ENCODE assay signal across 9 cellular contexts in the genomic region with DNA sequence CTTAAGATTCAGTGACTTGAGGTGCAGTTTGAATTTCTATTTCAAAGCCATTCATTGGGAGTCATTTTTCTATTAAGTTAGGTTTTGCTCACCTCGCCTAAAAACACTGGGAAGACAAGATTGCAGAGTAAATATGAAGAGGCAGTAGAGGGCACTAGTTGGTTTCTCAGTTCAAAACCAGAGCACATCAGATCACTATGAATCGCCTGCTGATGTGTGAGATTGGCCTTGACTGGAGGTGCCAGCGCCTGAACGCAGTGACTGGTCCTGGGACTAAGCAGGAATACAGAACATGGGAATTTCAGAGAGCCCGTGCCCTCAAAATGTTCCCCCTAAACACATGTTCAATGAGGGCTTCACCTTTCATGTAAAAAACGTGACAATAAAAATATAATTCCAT.
DNase-seq lines count a peak whose midpoint lies in the region; ATAC-seq, FAIRE-seq and TF ChIP-seq lines count a peak whose summit lies in the region.
"Had no signal": no experiment of that assay in that cellular context is flagged by ENCODE, and none has a peak within 500 bp of the region (broad histone marks: within the 10 kb centered on the region; RNA-seq: fewer than 3 reads in every experiment).

No MANE protein-coding gene starts in this region.

- intact Hi-C loops in GM12878 (cut with micrococcal nuclease; ENCODE audit: unreplicated experiment), result loop anchor here (1.0 to 5.0 kb wide), 4 partner anchors 32 to 335 kb away; no protein-coding TSS in a partner anchor
- intact Hi-C loops in kidney (cut with DNase I), result no loop called here

- H3K4me2 ChIP-seq in GM12878 (ENCODE audit: control insufficient read depth, insufficient read depth), result no peak overlapping the region

- H3K9ac ChIP-seq in GM12878 (ENCODE audit: control insufficient read depth, insufficient read depth, low read length), result no peak overlapping the region
- H3K9ac ChIP-seq in kidney (ENCODE audit: low read length in 2 of 2), result peak overlapping the region in 1 of 2 donors; percentile 57

- H4K20me1 ChIP-seq in GM12878 (ENCODE audit: control insufficient read depth, insufficient read depth), result no peaks in the 10 kb centered on the region

- ATAC-seq in HG02759 (IDR thresholded peaks at IDR 0.05; ENCODE audit: unreplicated experiment), result peak; percentile 64
- ATAC-seq in GM12878, result peak; percentile 87
- no peak for ATAC-seq in HG03039 (IDR thresholded peaks at IDR 0.05; ENCODE audit: unreplicated experiment)

- no peak for TF ChIP-seq EP300 in GM12878 (IDR thresholded peaks at IDR 0.05; ENCODE audit: borderline replicate concordance in 1 of 2, control insufficient read depth in 1 of 2, low read depth in 2 of 2, low read length in 2 of 2)

- no peaks in the 10 kb centered on the region for H3K79me2 ChIP-seq in GM12878 (ENCODE audit: control insufficient read depth, insufficient read depth, low read length)

- no peak for FAIRE-seq in GM12878 (lab: Jason Lieb, UNC)
- FAIRE-seq in kidney (lab: Jason Lieb, UNC), result peak; percentile 3

- TF ChIP-seq CTCF in GM12878 (IDR thresholded peaks at IDR 0.05 in 2 of 3, conservative IDR thresholded peaks at IDR 0.05 in 1 of 3; ENCODE audit: control insufficient read depth in 2 of 3, extremely low read depth in 1 of 3, insufficient read depth in 1 of 3, low read depth in 3 of 3, low read length in 3 of 3) (peak; percentile 30 to 56 (median 47); a peak in 5 of 6 replicates), kidney (IDR thresholded peaks at IDR 0.05; ENCODE audit: borderline replicate concordance, extremely low read depth, insufficient read depth) (peak; percentile 55)

- no peak overlapping the region for H2AFZ ChIP-seq in GM12878 (ENCODE audit: control insufficient read depth, low read depth, low read length)

- H3K27ac ChIP-seq in GM12878 (ENCODE audit: control insufficient read depth, insufficient read depth) (no peak overlapping the region), kidney (ENCODE audit: low read depth in 2 of 2, low read length in 2 of 2) (peak overlapping the region; percentile 69 to 86), temporal lobe (ENCODE audit: low read depth, low read length) (peak overlapping the region; percentile 70)

- H3K4me1 ChIP-seq in GM12878 (ENCODE audit: control insufficient read depth, insufficient read depth, low read length) (no peaks in the 10 kb centered on the region), kidney (ENCODE audit: control insufficient read depth in 1 of 2, insufficient read depth in 1 of 2, low read depth in 1 of 2, low read length in 2 of 2) (peaks cover 30 to 52% of the 10 kb centered on the region in 2 donors)
- H3K4me1 ChIP-seq: Caco-2 had no signal

- no peak for TF ChIP-seq POLR2A in GM12878 (IDR thresholded peaks at IDR 0.05; ENCODE audit: low read depth, low read length)

- no TSS peak for BruUV-seq in GM12878 (replicated peaks; lab: Mats Ljungman, UMichigan)

- POLR2A ChIA-PET in GM12878 (lab: Charles Lee), result interaction anchor here (0.6 to 4.3 kb wide), 3 partner anchors 28 to 34 kb away, joined by 3 to 25 read pairs (median 6); no protein-coding TSS in a partner anchor

- RAD21 ChIA-PET in GM12878 (lab: Charles Lee; ENCODE audit: unreplicated experiment), result interaction anchor here (0.9 to 13.5 kb wide), 9 partner anchors 10 to 333 kb away, joined by 3 to 264 read pairs (median 8); a partner anchor contains a TSS

- peaks cover 10% of the 10 kb centered on the region in 2 experiments for H3K36me3 ChIP-seq in GM12878 (ENCODE audit: control insufficient read depth in 2 of 2, insufficient read depth in 2 of 2, low read length in 1 of 2)
- peaks cover 0 to 3% of the 10 kb centered on the region in 2 donors for H3K36me3 ChIP-seq in kidney (ENCODE audit: control insufficient read depth in 1 of 2, insufficient read depth in 2 of 2, low read length in 2 of 2)

- H3K27me3 ChIP-seq in GM12878 (replicated peaks in 1 of 2; ENCODE audit: control insufficient read depth in 2 of 2, insufficient read depth in 2 of 2, low read length in 1 of 2), result no peaks in the 10 kb centered on the region

- H3K4me3 ChIP-seq in GM12878 (no peak overlapping the region), kidney (ENCODE audit: low read length in 2 of 2) (no peak overlapping the region)

- in situ Hi-C loops in GM12878 (cut with MboI), result no loop called here

- CTCF ChIA-PET in GM12878 (lab: Yijun Ruan, JAX), result interaction anchor here (0.6 to 7.0 kb wide), 16 partner anchors 11 to 338 kb away, joined by 3 to 81 read pairs (median 5); no protein-coding TSS in a partner anchor

- DNase-seq in NCI-H1105 treated with DMSO at 0.1 percent for 48 hours (lab: John Stamatoyannopoulos, UW) (peak; percentile 4), NCI-H1105 (lab: John Stamatoyannopoulos, UW) (no peak), NOMO-1 (lab: John Stamatoyannopoulos, UW; ENCODE audit: unreplicated experiment in 2 of 2) (peak; percentile 76 to 86), GM12878 (ENCODE audit: low read depth, low spot score) (no peak), kidney (no peak)

- WGBS in GM12878 (ENCODE audit: insufficient coverage, insufficient replicate concordance, low lambda C conversion rate, missing lambda C conversion rate), result 94% methylated on average over 6 of the region's 6 CpGs

- SMC1A ChIA-PET in GM12878 (lab: Charles Lee; ENCODE audit: uncharacterized antibody, unreplicated experiment), result interaction anchor here (1.0 to 23.0 kb wide), 11 partner anchors 10 to 341 kb away, joined by 3 to 429 read pairs (median 8); no protein-coding TSS in a partner anchor

- no peaks in the 10 kb centered on the region for H3K9me3 ChIP-seq in GM12878 (replicated peaks; ENCODE audit: control insufficient read depth, insufficient read depth, low read length)
- no peaks in the 10 kb centered on the region for H3K9me3 ChIP-seq in kidney (ENCODE audit: control insufficient read depth in 1 of 2, low read length in 2 of 2)
- H3K9me3 ChIP-seq: Caco-2 had no signal

- TF ChIP-seq RAD21 in GM12878 (IDR thresholded peaks at IDR 0.05; ENCODE audit: insufficient read depth, low read depth, low read length), result peak; percentile 85

TF ChIP-seq in GM12878, 131 proteins besides CTCF, POLR2A, EP300 and RAD21 (continues in another document):
- TF ChIP-seq FOXM1 (IDR thresholded peaks at IDR 0.05; ENCODE audit: low read depth, low read length) (0 out of 2 replicates have a peak, but pooled peaks have one; percentile 23), IRF4 (IDR thresholded peaks at IDR 0.05; ENCODE audit: low read depth, low read length) (peak; percentile 54; the same call in 1 of the 2 replicates)
- TF ChIP-seq, protein P1, sequence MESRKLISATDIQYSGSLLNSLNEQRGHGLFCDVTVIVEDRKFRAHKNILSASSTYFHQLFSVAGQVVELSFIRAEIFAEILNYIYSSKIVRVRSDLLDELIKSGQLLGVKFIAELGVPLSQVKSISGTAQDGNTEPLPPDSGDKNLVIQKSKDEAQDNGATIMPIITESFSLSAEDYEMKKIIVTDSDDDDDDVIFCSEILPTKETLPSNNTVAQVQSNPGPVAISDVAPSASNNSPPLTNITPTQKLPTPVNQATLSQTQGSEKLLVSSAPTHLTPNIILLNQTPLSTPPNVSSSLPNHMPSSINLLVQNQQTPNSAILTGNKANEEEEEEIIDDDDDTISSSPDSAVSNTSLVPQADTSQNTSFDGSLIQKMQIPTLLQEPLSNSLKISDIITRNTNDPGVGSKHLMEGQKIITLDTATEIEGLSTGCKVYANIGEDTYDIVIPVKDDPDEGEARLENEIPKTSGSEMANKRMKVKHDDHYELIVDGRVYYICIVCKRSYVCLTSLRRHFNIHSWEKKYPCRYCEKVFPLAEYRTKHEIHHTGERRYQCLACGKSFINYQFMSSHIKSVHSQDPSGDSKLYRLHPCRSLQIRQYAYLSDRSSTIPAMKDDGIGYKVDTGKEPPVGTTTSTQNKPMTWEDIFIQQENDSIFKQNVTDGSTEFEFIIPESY (IDR thresholded peaks at IDR 0.05), result 0 out of 2 replicates have a peak, but pooled peaks have one; percentile 69
- TF ChIP-seq, protein P2, sequence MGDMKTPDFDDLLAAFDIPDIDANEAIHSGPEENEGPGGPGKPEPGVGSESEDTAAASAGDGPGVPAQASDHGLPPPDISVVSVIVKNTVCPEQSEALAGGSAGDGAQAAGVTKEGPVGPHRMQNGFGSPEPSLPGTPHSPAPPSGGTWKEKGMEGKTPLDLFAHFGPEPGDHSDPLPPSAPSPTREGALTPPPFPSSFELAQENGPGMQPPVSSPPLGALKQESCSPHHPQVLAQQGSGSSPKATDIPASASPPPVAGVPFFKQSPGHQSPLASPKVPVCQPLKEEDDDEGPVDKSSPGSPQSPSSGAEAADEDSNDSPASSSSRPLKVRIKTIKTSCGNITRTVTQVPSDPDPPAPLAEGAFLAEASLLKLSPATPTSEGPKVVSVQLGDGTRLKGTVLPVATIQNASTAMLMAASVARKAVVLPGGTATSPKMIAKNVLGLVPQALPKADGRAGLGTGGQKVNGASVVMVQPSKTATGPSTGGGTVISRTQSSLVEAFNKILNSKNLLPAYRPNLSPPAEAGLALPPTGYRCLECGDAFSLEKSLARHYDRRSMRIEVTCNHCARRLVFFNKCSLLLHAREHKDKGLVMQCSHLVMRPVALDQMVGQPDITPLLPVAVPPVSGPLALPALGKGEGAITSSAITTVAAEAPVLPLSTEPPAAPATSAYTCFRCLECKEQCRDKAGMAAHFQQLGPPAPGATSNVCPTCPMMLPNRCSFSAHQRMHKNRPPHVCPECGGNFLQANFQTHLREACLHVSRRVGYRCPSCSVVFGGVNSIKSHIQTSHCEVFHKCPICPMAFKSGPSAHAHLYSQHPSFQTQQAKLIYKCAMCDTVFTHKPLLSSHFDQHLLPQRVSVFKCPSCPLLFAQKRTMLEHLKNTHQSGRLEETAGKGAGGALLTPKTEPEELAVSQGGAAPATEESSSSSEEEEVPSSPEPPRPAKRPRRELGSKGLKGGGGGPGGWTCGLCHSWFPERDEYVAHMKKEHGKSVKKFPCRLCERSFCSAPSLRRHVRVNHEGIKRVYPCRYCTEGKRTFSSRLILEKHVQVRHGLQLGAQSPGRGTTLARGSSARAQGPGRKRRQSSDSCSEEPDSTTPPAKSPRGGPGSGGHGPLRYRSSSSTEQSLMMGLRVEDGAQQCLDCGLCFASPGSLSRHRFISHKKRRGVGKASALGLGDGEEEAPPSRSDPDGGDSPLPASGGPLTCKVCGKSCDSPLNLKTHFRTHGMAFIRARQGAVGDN (IDR thresholded peaks at IDR 0.05), result peak; percentile 49; the same call in 1 of the 2 replicates
- TF ChIP-seq, protein P3, sequence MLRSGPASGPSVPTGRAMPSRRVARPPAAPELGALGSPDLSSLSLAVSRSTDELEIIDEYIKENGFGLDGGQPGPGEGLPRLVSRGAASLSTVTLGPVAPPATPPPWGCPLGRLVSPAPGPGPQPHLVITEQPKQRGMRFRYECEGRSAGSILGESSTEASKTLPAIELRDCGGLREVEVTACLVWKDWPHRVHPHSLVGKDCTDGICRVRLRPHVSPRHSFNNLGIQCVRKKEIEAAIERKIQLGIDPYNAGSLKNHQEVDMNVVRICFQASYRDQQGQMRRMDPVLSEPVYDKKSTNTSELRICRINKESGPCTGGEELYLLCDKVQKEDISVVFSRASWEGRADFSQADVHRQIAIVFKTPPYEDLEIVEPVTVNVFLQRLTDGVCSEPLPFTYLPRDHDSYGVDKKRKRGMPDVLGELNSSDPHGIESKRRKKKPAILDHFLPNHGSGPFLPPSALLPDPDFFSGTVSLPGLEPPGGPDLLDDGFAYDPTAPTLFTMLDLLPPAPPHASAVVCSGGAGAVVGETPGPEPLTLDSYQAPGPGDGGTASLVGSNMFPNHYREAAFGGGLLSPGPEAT (IDR thresholded peaks at IDR 0.05; ENCODE audit: low read depth), result no peak

Comparison
In these comparisons a context has a peak if more than half of its experiments do, and no peak if none do; other contexts are left out.
1. DNase-seq: peak in NCI-H1105 treated with DMSO at 0.1 percent for 48 hours (single experiment) and NOMO-1 (2 of 2); none in NCI-H1105 (single experiment), GM12878 (single experiment) and kidney (single experiment).